ENCODE assay signal across 23 cellular contexts in genomic region chr5:98568336-98568735, GRCh38.
"Had no signal": no experiment of that assay in that cellular context is flagged by ENCODE, and none has a peak within 500 bp of the region (broad histone marks: within the 10 kb centered on the region; RNA-seq: fewer than 3 reads in every experiment).

No MANE protein-coding gene starts in this region.

- H3K4me1 ChIP-seq: ascending aorta, esophagus squamous epithelium, gastrocnemius medialis, lower lobe of right lung, spleen, tibial artery had no signal

- H3K4me3 ChIP-seq: ascending aorta, cardiac muscle cell, esophagus squamous epithelium, gastrocnemius medialis, lower lobe of right lung, pancreas, sigmoid colon, spleen, tibial artery had no signal

- H3K36me3 Mint-ChIP-seq: immature natural killer cell; naive thymus-derived CD8-positive, alpha-beta T cell; stimulated activated naive B cell treated with anti-CD40 and anti-IgM and Interleukin-4, amounts not matched to agents 10 μg/mL and 1 μg/mL and 100 μg/mL, for 72 hours had no signal

- H3K9me3 ChIP-seq: ascending aorta, esophagus squamous epithelium, gastrocnemius medialis, lower lobe of right lung, pancreas, sigmoid colon, spleen, tibial artery had no signal

- H3K4me1 Mint-ChIP-seq: immature natural killer cell; naive thymus-derived CD8-positive, alpha-beta T cell; stimulated activated naive B cell treated with anti-CD40 and anti-IgM and Interleukin-4, amounts not matched to agents 10 μg/mL and 1 μg/mL and 100 μg/mL, for 72 hours; T-helper 17 cell had no signal

- DNase-seq: activated CD4-positive, alpha-beta T cell treated with anti-CD3 and anti-CD28 coated beads, Interleukin-2, amount 50 U/mL, for 4 hours; activated effector memory CD4-positive, alpha-beta T cell treated with anti-CD3 and anti-CD28 coated beads, Interleukin-2, amount 50 U/mL, for 16 hours; activated naive CD4-positive, alpha-beta T cell treated with anti-CD3 and anti-CD28 coated beads, Interleukin-2, amount 50 U/mL, for 16 hours; activated T-cell treated with anti-CD3 and anti-CD28 coated beads, Interleukin-2, amount 50 U/mL, for 72 hours; dermis blood vessel endothelial cell; effector memory CD4-positive, alpha-beta T cell; esophagus squamous epithelium; gastrocnemius medialis; head of caudate nucleus; immature natural killer cell; left cardiac atrium; lower lobe of right lung; naive thymus-derived CD8-positive, alpha-beta T cell; pancreas; sigmoid colon; spleen; stimulated activated CD4-positive, alpha-beta T cell treated with anti-CD3 and anti-CD28 coated beads, Interleukin-4, amount 100 ng/mL, for 4 hours; stimulated activated naive B cell treated with anti-CD40 and anti-IgM and Interleukin-4, amounts not matched to agents 10 μg/mL and 1 μg/mL and 100 μg/mL, for 72 hours; T-helper 17 cell; tibial artery; WERI-Rb-1 had no signal

- H3K27me3 ChIP-seq: ascending aorta, cardiac muscle cell, esophagus squamous epithelium, gastrocnemius medialis, pancreas, sigmoid colon, spleen, tibial artery had no signal

- H3K27ac ChIP-seq: ascending aorta, cardiac muscle cell, esophagus squamous epithelium, gastrocnemius medialis, lower lobe of right lung, pancreas, sigmoid colon, spleen, tibial artery, WERI-Rb-1 had no signal

- H3K36me3 ChIP-seq: ascending aorta, cardiac muscle cell, esophagus squamous epithelium, gastrocnemius medialis, lower lobe of right lung, pancreas, sigmoid colon, spleen, tibial artery, WERI-Rb-1 had no signal

- H3K27ac Mint-ChIP-seq: activated T-cell treated with anti-CD3 and anti-CD28 coated beads, Interleukin-2, amount 50 U/mL, for 72 hours; immature natural killer cell; naive thymus-derived CD8-positive, alpha-beta T cell; stimulated activated naive B cell treated with anti-CD40 and anti-IgM and Interleukin-4, amounts not matched to agents 10 μg/mL and 1 μg/mL and 100 μg/mL, for 72 hours; T-helper 17 cell had no signal

- H3K4me3 Mint-ChIP-seq: activated T-cell treated with anti-CD3 and anti-CD28 coated beads, Interleukin-2, amount 50 U/mL, for 72 hours; immature natural killer cell; naive thymus-derived CD8-positive, alpha-beta T cell; stimulated activated naive B cell treated with anti-CD40 and anti-IgM and Interleukin-4, amounts not matched to agents 10 μg/mL and 1 μg/mL and 100 μg/mL, for 72 hours; T-helper 17 cell had no signal
